ENCODE assay signal across 8 cellular contexts in the genomic region with DNA sequence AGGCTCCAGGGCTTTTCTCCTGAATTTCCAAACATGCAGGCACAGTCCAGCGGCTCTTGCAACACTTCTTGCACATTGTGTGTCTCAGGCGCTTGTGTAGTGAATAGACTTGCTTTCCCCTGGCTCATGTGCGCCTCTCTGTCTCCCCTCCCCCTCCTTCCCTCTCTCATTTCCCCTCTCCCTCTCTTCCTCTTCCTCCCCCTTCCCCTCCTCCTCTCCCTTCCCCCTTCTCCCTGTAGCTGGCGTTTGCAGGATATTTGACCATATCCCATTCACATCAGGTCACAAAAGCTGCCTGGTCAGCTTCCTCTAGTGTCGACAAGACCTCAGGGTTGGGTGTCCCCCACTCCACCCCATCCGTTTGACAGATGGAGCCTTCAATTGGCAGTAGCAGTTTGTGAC. TPM values are rescaled to one million over a fixed set of nuclear protein-coding genes. Genes with fewer than 3 reads are reported as not detected.
A peak's percentile ranks its signal among the peaks of the same experiment; 100 is the strongest.
DNase-seq lines count a peak whose midpoint lies in the region; ATAC-seq and TF ChIP-seq lines count a peak whose summit lies in the region.

No MANE protein-coding gene starts in this region.

- H3K36me3 ChIP-seq in Caco-2 (ENCODE audit: control insufficient read depth, insufficient read depth, low read length): no peaks in the 10 kb centered on the region

- H3K4me3 Mint-ChIP-seq in Caco-2 (ENCODE audit: unreplicated experiment): no peak overlapping the region
- H3K4me3 Mint-ChIP-seq in natural killer cell treated with Interleukin-12 subunit alpha and Interleukin-12 subunit beta and Interleukin-15 and Interleukin-18, amount 100 ng/mL, for 72 hours: peak overlapping the region; percentile 65

- POLR2A ChIA-PET in Caco-2 (lab: Charles Lee): no interaction called here

- CTCF ChIA-PET in Caco-2 (lab: Charles Lee): no interaction called here

- no peak for TF ChIP-seq CTCF in Caco-2 (IDR thresholded peaks at IDR 0.05; ENCODE audit: insufficient read depth in 1 of 2, low read depth in 1 of 2, low read length in 1 of 2, severe bottlenecking in 1 of 2, unreplicated experiment in 1 of 2)

- H3K27ac Mint-ChIP-seq in Caco-2 (ENCODE audit: unreplicated experiment): no peak overlapping the region
- H3K27ac Mint-ChIP-seq in natural killer cell treated with Interleukin-12 subunit alpha and Interleukin-12 subunit beta and Interleukin-15 and Interleukin-18, amount 100 ng/mL, for 72 hours: no peak overlapping the region

- no peaks in the 10 kb centered on the region for H3K9me3 ChIP-seq in Caco-2

- H3K4me1 Mint-ChIP-seq in Caco-2 (ENCODE audit: low read depth, unreplicated experiment): peaks cover 7% of the 10 kb centered on the region
- H3K4me1 Mint-ChIP-seq in natural killer cell treated with Interleukin-12 subunit alpha and Interleukin-12 subunit beta and Interleukin-15 and Interleukin-18, amount 100 ng/mL, for 72 hours (ENCODE audit: low read depth in 2 of 2): peaks cover 19 to 23% of the 10 kb centered on the region in 2 donors

- no peaks in the 10 kb centered on the region for H3K9me3 Mint-ChIP-seq in Caco-2 (ENCODE audit: unreplicated experiment)
- no peaks in the 10 kb centered on the region for H3K9me3 Mint-ChIP-seq in natural killer cell treated with Interleukin-12 subunit alpha and Interleukin-12 subunit beta and Interleukin-15 and Interleukin-18, amount 100 ng/mL, for 72 hours

- no peaks in the 10 kb centered on the region for H3K27me3 Mint-ChIP-seq in Caco-2 (ENCODE audit: insufficient read depth, unreplicated experiment)
- H3K27me3 Mint-ChIP-seq in natural killer cell treated with Interleukin-12 subunit alpha and Interleukin-12 subunit beta and Interleukin-15 and Interleukin-18, amount 100 ng/mL, for 72 hours: peaks cover 0 to 6% of the 10 kb centered on the region in 2 donors

- peaks cover 12% of the 10 kb centered on the region for H3K36me3 Mint-ChIP-seq in Caco-2 (ENCODE audit: insufficient read depth, unreplicated experiment)
- H3K36me3 Mint-ChIP-seq in natural killer cell treated with Interleukin-12 subunit alpha and Interleukin-12 subunit beta and Interleukin-15 and Interleukin-18, amount 100 ng/mL, for 72 hours: no peaks in the 10 kb centered on the region

- no TSS peak for BruUV-seq in Caco-2 (replicated peaks; lab: Mats Ljungman, UMichigan)

- no peaks in the 10 kb centered on the region for H3K27me3 ChIP-seq in Caco-2 (replicated peaks; ENCODE audit: control insufficient read depth, insufficient read depth, low read length)

- H3K4me3 ChIP-seq in Caco-2 (ENCODE audit: low read depth, low read length): peak overlapping the region; percentile 5

- DNase-seq in Caco-2 (no peak), Kasumi-1 (lab: John Stamatoyannopoulos, UW) (peak; percentile 2 to 24), dermis blood vessel endothelial cell (peak; percentile 35), inferior parietal cortex (ENCODE audit: extremely low spot score) (no peak), kidney tubule cell (ENCODE audit: low spot score) (no peak)
- DNase-seq in natural killer cell treated with Interleukin-12 subunit alpha and Interleukin-12 subunit beta and Interleukin-15 and Interleukin-18, amount 100 ng/mL, for 72 hours (ENCODE audit: low spot score): no peak

- no peaks in the 10 kb centered on the region; the same call in 1 of the 2 replicates for H3K4me1 ChIP-seq in Caco-2

- intact Hi-C loops in Caco-2 (cut with micrococcal nuclease; ENCODE audit: unreplicated experiment): no loop called here

- no peak for ATAC-seq in natural killer cell treated with Interleukin-12 subunit alpha and Interleukin-12 subunit beta and Interleukin-15 and Interleukin-18, amount 100 ng/mL, for 72 hours
- ATAC-seq in HG02798 (IDR thresholded peaks at IDR 0.05; ENCODE audit: poor library complexity, unreplicated experiment) (no peak), HG02623 (IDR thresholded peaks at IDR 0.05; ENCODE audit: unreplicated experiment) (no peak)

RNA-seq across cellular contexts. Expression of gene CHST7, which starts 2.4 kb away (rescaled TPM):
- total RNA-seq in Caco-2 (2022): 1.5 and 2.4 TPM in 2 replicates
- total RNA-seq in dermis blood vessel endothelial cell: 68.4 and 82.2 TPM in 2 replicates
- 1 to 10 TPM; 2.0 to 2.9 TPM for total RNA-seq in natural killer cell treated with Interleukin-12 subunit alpha and Interleukin-12 subunit beta and Interleukin-15 and Interleukin-18, amount 100 ng/mL, for 72 hours

RNA-seq across cellular contexts. Expression of gene ZNF674, which starts 30.8 kb away (rescaled TPM):
- total RNA-seq in Caco-2 (2022): 3.7 and 4.6 TPM in 2 replicates
- 4.1 and 6.6 TPM in 2 replicates for total RNA-seq in dermis blood vessel endothelial cell
- total RNA-seq in natural killer cell treated with Interleukin-12 subunit alpha and Interleukin-12 subunit beta and Interleukin-15 and Interleukin-18, amount 100 ng/mL, for 72 hours: 1 to 10 TPM; 2.2 to 4.4 TPM

Comparison
In these comparisons a context has a peak if more than half of its experiments do, and no peak if none do; other contexts are left out.
1. DNase-seq: peak in Kasumi-1 (2 of 2) and dermis blood vessel endothelial cell (single experiment); none in Caco-2 (0 of 2), natural killer cell treated with Interleukin-12 subunit alpha and Interleukin-12 subunit beta and Interleukin-15 and Interleukin-18, amount 100 ng/mL, for 72 hours (single experiment), inferior parietal cortex (single experiment) and kidney tubule cell (single experiment).
2. RNA of gene CHST7, which starts 2.4 kb away (total RNA-seq): 68.4 to 82.2 TPM in dermis blood vessel endothelial cell; 2.0 to 2.9 TPM in natural killer cell treated with Interleukin-12 subunit alpha and Interleukin-12 subunit beta and Interleukin-15 and Interleukin-18, amount 100 ng/mL, for 72 hours and 1.5 to 2.4 TPM in Caco-2; every median in the first group is over 10 times any median in the second.